In the genomic region with DNA sequence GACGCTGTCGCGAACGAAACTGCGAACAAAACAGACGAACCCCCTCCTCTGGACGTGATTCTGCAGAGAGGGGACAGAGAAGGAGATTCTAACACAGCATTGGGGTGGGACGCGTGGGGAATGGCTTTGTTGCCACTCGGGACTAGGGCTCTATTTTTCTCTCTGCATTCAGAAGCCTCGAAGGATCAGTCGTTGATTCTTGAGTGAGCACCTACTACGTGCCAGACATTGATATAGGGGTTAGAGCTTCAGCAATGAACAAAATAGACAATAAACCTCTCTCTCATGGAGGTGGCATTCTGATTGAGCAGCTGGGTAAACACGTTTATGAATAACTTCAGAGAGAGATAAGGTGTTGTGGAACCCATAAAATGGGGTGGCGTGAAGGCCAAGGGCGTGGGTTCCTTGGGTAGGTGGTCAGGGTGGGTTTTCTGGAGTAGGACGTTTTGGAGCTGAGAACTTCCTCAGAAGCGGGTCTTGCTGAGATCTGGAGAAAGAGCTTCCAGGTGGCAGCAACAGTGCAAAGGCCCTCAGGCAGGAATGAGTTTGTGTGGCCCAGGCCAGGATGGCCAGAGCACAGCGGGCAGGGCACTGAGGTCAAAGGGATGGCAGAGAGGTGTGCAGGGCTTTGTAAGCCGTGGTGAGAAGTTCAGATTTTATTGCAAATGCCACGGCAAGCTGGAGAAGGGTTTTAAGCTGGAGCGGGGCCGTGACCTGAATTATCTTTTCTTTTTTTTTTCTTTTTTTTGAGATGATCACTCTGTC, we compare ENCODE assay signal across 8 cellular contexts. TPM values are rescaled to one million over a fixed set of nuclear protein-coding genes. Genes with fewer than 3 reads are reported as not detected.
DNase-seq lines count a peak whose midpoint lies in the region; ATAC-seq and TF ChIP-seq lines count a peak whose summit lies in the region.

No MANE protein-coding gene starts in this region.

- H3K79me2 ChIP-seq in GM23248 (ENCODE audit: insufficient read depth): peaks cover 55% of the 10 kb centered on the region

- H3K9ac ChIP-seq in GM23248: peak overlapping the region; percentile 95
- H3K9ac ChIP-seq in iPS-20b (ENCODE audit: low read depth, low read length): peak overlapping the region; percentile 79; the same call in 1 of the 2 replicates
- peak overlapping the region; percentile 91 for H3K9ac ChIP-seq in skeletal muscle satellite cell (ENCODE audit: low read depth, low read length)

- H3K9me3 Mint-ChIP-seq in activated naive CD8-positive, alpha-beta T cell treated with anti-CD3 and anti-CD28 coated beads for 36 hours: peaks cover 4% of the 10 kb centered on the region

- peak overlapping the region; percentile 76 for H3K4me3 Mint-ChIP-seq in activated naive CD8-positive, alpha-beta T cell treated with anti-CD3 and anti-CD28 coated beads for 36 hours

- H3K27ac ChIP-seq in GM23248: peak overlapping the region; percentile 63
- no peak overlapping the region for H3K27ac ChIP-seq in iPS-20b (ENCODE audit: low read length)

- H3K9me3 ChIP-seq in GM23248 (ENCODE audit: low read depth) (no peaks in the 10 kb centered on the region), iPS-20b (ENCODE audit: insufficient read depth, low read depth, low read length) (peaks cover 12% of the 10 kb centered on the region), skeletal muscle satellite cell (replicated peaks; ENCODE audit: low read length) (no peaks in the 10 kb centered on the region)

- no peaks in the 10 kb centered on the region for H3K27me3 ChIP-seq in GM23248 (replicated peaks; ENCODE audit: insufficient read depth)
- peaks cover 5% of the 10 kb centered on the region; the same call in 1 of the 2 replicates for H3K27me3 ChIP-seq in iPS-20b (ENCODE audit: insufficient read depth, low read length)
- peaks cover 10% of the 10 kb centered on the region for H3K27me3 ChIP-seq in skeletal muscle satellite cell (ENCODE audit: control insufficient read depth, insufficient read depth, low read length)

- peak; percentile 26 for DNase-seq in GM23248
- DNase-seq in activated naive CD8-positive, alpha-beta T cell treated with anti-CD3 and anti-CD28 coated beads for 36 hours: no peak
- DNase-seq in NCI-H1092 (lab: John Stamatoyannopoulos, UW): no peak
- no peak for DNase-seq in NCI-H2029 treated with DMSO at 0.1 percent for 48 hours (lab: John Stamatoyannopoulos, UW)
- no peak for DNase-seq in RKO (ENCODE audit: low spot score)

- H3K4me3 ChIP-seq in GM23248 (peak overlapping the region; percentile 86), iPS-20b (ENCODE audit: low read length) (peak overlapping the region; percentile 78), skeletal muscle satellite cell (ENCODE audit: low read length) (peak overlapping the region; percentile 84)

- TF ChIP-seq POLR2A in GM18505 (IDR thresholded peaks at IDR 0.05; ENCODE audit: borderline replicate concordance, extremely low read depth, insufficient read depth, insufficient read length): no peak

- no peaks in the 10 kb centered on the region for H3K9me2 ChIP-seq in GM23248 (ENCODE audit: insufficient read depth)

- no peaks in the 10 kb centered on the region for H3K36me3 Mint-ChIP-seq in activated naive CD8-positive, alpha-beta T cell treated with anti-CD3 and anti-CD28 coated beads for 36 hours

- no peak overlapping the region for H3K27ac Mint-ChIP-seq in activated naive CD8-positive, alpha-beta T cell treated with anti-CD3 and anti-CD28 coated beads for 36 hours

- H3K4me1 ChIP-seq in GM23248 (ENCODE audit: insufficient read depth): peaks cover 27% of the 10 kb centered on the region
- peaks cover 17% of the 10 kb centered on the region for H3K4me1 ChIP-seq in iPS-20b (ENCODE audit: insufficient read depth, low read length)
- peaks cover 11% of the 10 kb centered on the region for H3K4me1 ChIP-seq in skeletal muscle satellite cell (ENCODE audit: control insufficient read depth, insufficient read depth, low read length)

- H3K4me2 ChIP-seq in GM23248 (ENCODE audit: unreplicated experiment) (peak overlapping the region; percentile 92), skeletal muscle satellite cell (ENCODE audit: low read length) (peak overlapping the region; percentile 90)

- H4K20me1 ChIP-seq in GM23248 (ENCODE audit: insufficient read depth): no peaks in the 10 kb centered on the region

- H3K27me3 Mint-ChIP-seq in activated naive CD8-positive, alpha-beta T cell treated with anti-CD3 and anti-CD28 coated beads for 36 hours: peaks cover 70% of the 10 kb centered on the region

- peaks cover 12% of the 10 kb centered on the region for H3F3A ChIP-seq in GM23248 (ENCODE audit: insufficient read depth)

- in situ Hi-C loops in GM23248 (cut with MboI): no loop called here

- H3K36me3 ChIP-seq in GM23248 (ENCODE audit: low read depth) (no peaks in the 10 kb centered on the region), iPS-20b (ENCODE audit: insufficient read depth, low read depth, low read length) (no peaks in the 10 kb centered on the region), skeletal muscle satellite cell (ENCODE audit: insufficient read depth, low read length) (no peaks in the 10 kb centered on the region)

- H2AFZ ChIP-seq in GM23248: peak overlapping the region; percentile 88

- H3K4me1 Mint-ChIP-seq in activated naive CD8-positive, alpha-beta T cell treated with anti-CD3 and anti-CD28 coated beads for 36 hours: peaks cover 9% of the 10 kb centered on the region

- no peak for ATAC-seq in GM18505 (IDR thresholded peaks at IDR 0.05; ENCODE audit: unreplicated experiment)

- 20 to 25% methylated on average over 23 of the region's 23 CpGs for WGBS in GM23248 (ENCODE audit: low coverage in 1 of 2, low lambda C conversion rate in 2 of 2, missing lambda C conversion rate in 2 of 2), 2 experiments

RNA-seq across cellular contexts. Expression of gene SLC2A10, which starts 0.9 kb away (rescaled TPM):
- total RNA-seq in GM23248 (2014; rRNA removed; shearing (Covaris generic)): 48.0 and 50.2 TPM in 2 replicates
- 26.2 and 29.7 TPM in 2 replicates for polyA plus RNA-seq in GM23248 (2016; fragmentation: Nextera tagmentation; extraction: Ambion mirVana)
- total RNA-seq in activated naive CD8-positive, alpha-beta T cell treated with anti-CD3 and anti-CD28 coated beads for 36 hours: under 1 TPM; 0.06 to 0.08 TPM
- total RNA-seq in skeletal muscle satellite cell (2012; rRNA removed): 13.9 and 15.3 TPM in 2 replicates

RNA-seq across cellular contexts. Expression of gene TP53RK, which starts 21.1 kb away (rescaled TPM):
- 20.1 and 24.1 TPM in 2 replicates for total RNA-seq in GM23248 (2014; rRNA removed; shearing (Covaris generic))
- 23.6 and 24.0 TPM in 2 replicates for polyA plus RNA-seq in GM23248 (2016; fragmentation: Nextera tagmentation; extraction: Ambion mirVana)
- total RNA-seq in activated naive CD8-positive, alpha-beta T cell treated with anti-CD3 and anti-CD28 coated beads for 36 hours: 10 to 100 TPM; 13.4 to 13.6 TPM
- total RNA-seq in skeletal muscle satellite cell (2012; rRNA removed): 18.5 and 20.3 TPM in 2 replicates

RNA-seq across cellular contexts. Expression of gene SLC13A3, which starts 59.1 kb away (rescaled TPM):
- 0.89 and 2.4 TPM in 2 replicates for total RNA-seq in GM23248 (2014; rRNA removed; shearing (Covaris generic))
- 2.3 and 4.6 TPM in 2 replicates for polyA plus RNA-seq in GM23248 (2016; fragmentation: Nextera tagmentation; extraction: Ambion mirVana)
- total RNA-seq in activated naive CD8-positive, alpha-beta T cell treated with anti-CD3 and anti-CD28 coated beads for 36 hours: not detected
- total RNA-seq in skeletal muscle satellite cell (2012; rRNA removed): 1.3 and 2.5 TPM in 2 replicates

Comparison
In these comparisons a context has a peak if more than half of its experiments do, and no peak if none do; other contexts are left out.
1. RNA of gene SLC2A10, which starts 0.9 kb away (total RNA-seq): 48.0 to 50.2 TPM in GM23248; 0.06 to 0.08 TPM in activated naive CD8-positive, alpha-beta T cell treated with anti-CD3 and anti-CD28 coated beads for 36 hours; every median in the first group is over 10 times any median in the second.
2. Peak in every context shown above with its lines, with median percentiles within 50 percentile points of each other: H3K4me3 ChIP-seq and H3K9ac ChIP-seq.